ENCODE assay signal across 8 cellular contexts in the genomic region with DNA sequence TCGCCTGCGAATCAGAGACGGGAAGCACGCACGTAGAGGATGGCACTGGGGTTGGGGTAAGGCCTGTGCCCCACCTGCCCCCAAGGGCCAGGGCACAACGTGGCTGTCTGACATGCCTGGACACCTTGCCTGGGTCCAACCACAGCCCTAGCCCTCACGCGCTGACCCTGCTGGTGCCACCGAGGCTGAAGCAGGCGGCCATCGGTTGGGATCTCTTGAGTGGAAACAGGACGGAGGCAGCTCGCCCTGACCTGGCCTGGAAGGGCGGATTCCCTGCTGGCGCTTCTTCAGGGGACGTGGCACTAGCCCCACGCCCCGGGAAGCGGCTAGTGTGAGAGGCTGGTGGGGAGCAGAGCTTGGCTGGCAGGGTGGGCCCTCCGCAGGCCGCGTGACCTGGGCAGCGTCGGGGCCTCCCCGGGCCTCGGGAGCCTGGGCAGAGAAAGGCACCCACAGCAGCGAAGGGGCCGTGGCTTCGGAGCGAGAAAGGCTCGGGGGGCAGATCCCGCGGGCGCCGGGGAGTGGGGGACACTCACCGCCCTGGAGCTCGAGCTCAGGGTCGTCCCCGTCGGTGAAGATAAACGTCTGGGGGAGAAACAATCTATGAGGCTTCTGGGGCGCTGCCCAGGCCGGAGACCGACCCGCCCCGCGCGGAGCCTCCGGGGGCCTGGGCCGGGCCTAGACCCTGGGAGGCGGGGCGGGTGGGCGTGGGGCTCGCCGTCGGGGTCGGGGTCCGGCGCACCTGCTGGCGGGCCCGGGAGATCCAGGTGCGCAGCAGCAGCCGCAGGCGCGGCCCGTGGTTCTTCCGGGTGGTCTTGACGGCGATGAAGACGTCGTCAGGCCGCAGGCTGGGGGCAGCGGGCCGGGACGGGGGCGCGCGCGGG. TPM values are rescaled to one million over a fixed set of nuclear protein-coding genes. Genes with fewer than 3 reads are reported as not detected.
A peak's percentile ranks its signal among the peaks of the same experiment; 100 is the strongest.
DNase-seq lines count a peak whose midpoint lies in the region; ATAC-seq and TF ChIP-seq lines count a peak whose summit lies in the region.

No MANE protein-coding gene starts in this region.

- peak overlapping the region; percentile 34; the same call in 1 of the 2 replicates for H2AFZ ChIP-seq in KMS-11 (ENCODE audit: low read depth)

- peaks cover 23% of the 10 kb centered on the region for H3K4me1 ChIP-seq in KMS-11 (ENCODE audit: low read depth, poor library complexity, severe bottlenecking)
- peaks cover 26% of the 10 kb centered on the region for H3K4me1 ChIP-seq in muscle layer of colon (ENCODE audit: insufficient read depth, low read length)

- H3K27ac ChIP-seq in KMS-11 (no peak overlapping the region), muscle layer of colon (ENCODE audit: low read depth, low read length) (no peak overlapping the region)

- ATAC-seq in GM18868 (IDR thresholded peaks at IDR 0.05; ENCODE audit: unreplicated experiment) = no peak

- H4K20me1 ChIP-seq in KMS-11 (ENCODE audit: insufficient read depth) = no peaks in the 10 kb centered on the region

- no peak for TF ChIP-seq CTCF in KMS-11 (conservative IDR thresholded peaks at IDR 0.05; ENCODE audit: low read depth, low read length)

- peak overlapping the region; percentile 66 for H3K4me2 ChIP-seq in KMS-11

- H3K79me2 ChIP-seq in KMS-11 (ENCODE audit: insufficient read depth, low read depth) = peaks cover 17% of the 10 kb centered on the region; the same call in 1 of the 2 replicates

- H3K4me3 ChIP-seq in KMS-11 (IDR thresholded peaks at IDR 0.05; ENCODE audit: insufficient read depth, low read depth, low read length) (no peak overlapping the region), muscle layer of colon (ENCODE audit: low read depth in 1 of 2, low read length in 2 of 2) (peak overlapping the region; percentile 65 to 66)

- DNase-seq in GM03348 (ENCODE audit: low spot score) = peak; percentile 56
- DNase-seq in effector CD4-positive, alpha-beta T cell = peak; percentile 2
- DNase-seq in NCI-H226 = no peak
- no peak for DNase-seq in ureter (ENCODE audit: low spot score)
- no peak for DNase-seq in occipital lobe (lab: John Stamatoyannopoulos, UW)

- H3K9me3 ChIP-seq in muscle layer of colon (ENCODE audit: low read length) = no peaks in the 10 kb centered on the region

- H3K27me3 ChIP-seq in KMS-11 (ENCODE audit: insufficient read depth, low read depth) (no peaks in the 10 kb centered on the region), muscle layer of colon (ENCODE audit: control insufficient read depth in 1 of 2, insufficient read depth in 2 of 2, low read length in 2 of 2) (no peaks in the 10 kb centered on the region)

- H3K36me3 ChIP-seq in KMS-11 (ENCODE audit: insufficient read depth) (peaks cover 3% of the 10 kb centered on the region; the same call in 1 of the 2 replicates), muscle layer of colon (ENCODE audit: insufficient read depth, low read length) (peaks cover 26% of the 10 kb centered on the region)

- H3K9ac ChIP-seq in KMS-11 = no peak overlapping the region
- peak overlapping the region; percentile 44 for H3K9ac ChIP-seq in muscle layer of colon (ENCODE audit: low read length)

RNA-seq across cellular contexts. Expression of gene RFNG, which starts 0.6 kb away (rescaled TPM):
- total RNA-seq in ureter (30.0 TPM), occipital lobe (14.5 TPM)

RNA-seq across cellular contexts. Expression of gene GPS1, which starts 0.7 kb away (rescaled TPM):
- total RNA-seq in ureter = 91.2 TPM
- total RNA-seq in occipital lobe = 64.4 TPM

RNA-seq across cellular contexts. Expression of gene DCXR, which starts 13.5 kb away (rescaled TPM):
- total RNA-seq in ureter = 176 TPM
- total RNA-seq in occipital lobe = 18.1 TPM

RNA-seq across cellular contexts. Expression of gene DUS1L, which starts 14.6 kb away (rescaled TPM):
- 158 TPM for total RNA-seq in ureter
- total RNA-seq in occipital lobe = 21.4 TPM

RNA-seq across cellular contexts. Expression of gene RAC3, which starts 19.5 kb away (rescaled TPM):
- total RNA-seq in ureter (5.0 TPM), occipital lobe (76.0 TPM)

Comparison
In these comparisons a context has a peak if more than half of its experiments do, and no peak if none do; other contexts are left out.
1. DNase-seq: peak in GM03348 (single experiment) and effector CD4-positive, alpha-beta T cell (single experiment); none in NCI-H226 (single experiment), ureter (single experiment) and occipital lobe (single experiment).